13 cellular contexts compared by ENCODE assay signal in the genomic region with DNA sequence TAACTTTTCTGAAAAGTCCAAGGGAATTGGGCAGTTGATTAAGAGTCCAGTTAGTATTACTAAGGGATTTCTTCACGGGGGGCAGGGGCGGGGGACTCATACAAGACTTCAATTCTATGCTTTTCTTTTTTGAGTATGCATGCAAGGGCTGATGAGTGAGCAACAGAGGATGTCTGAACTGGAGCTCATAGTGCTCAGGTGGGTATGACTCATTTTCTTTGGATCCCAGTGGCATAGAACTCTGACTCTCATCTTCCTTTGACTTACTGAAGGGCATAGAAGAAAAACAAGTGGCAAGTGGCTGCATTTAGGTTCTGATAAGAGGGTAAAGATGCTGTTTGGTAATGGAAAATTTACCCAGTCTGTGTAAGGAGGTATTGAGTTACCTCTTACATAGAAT.
A peak's percentile ranks its signal among the peaks of the same experiment; 100 is the strongest.
DNase-seq lines count a peak whose midpoint lies in the region; ATAC-seq and TF ChIP-seq lines count a peak whose summit lies in the region.
"Had no signal": no experiment of that assay in that cellular context is flagged by ENCODE, and none has a peak within 500 bp of the region (broad histone marks: within the 10 kb centered on the region; RNA-seq: fewer than 3 reads in every experiment).

No MANE protein-coding gene starts in this region.

- H3K27ac ChIP-seq in RWPE2 (ENCODE audit: poor library complexity, severe bottlenecking) (no peak overlapping the region), epithelial cell of prostate (no peak overlapping the region), left ventricle myocardium inferior (replicated peaks) (no peak overlapping the region)
- H3K27ac ChIP-seq in CD8-positive, alpha-beta T cell (ENCODE audit: low read depth, low read length) = no peak overlapping the region

- H3K4me3 ChIP-seq in RWPE2 (ENCODE audit: severe bottlenecking) = no peak overlapping the region
- H3K4me3 ChIP-seq in CD8-positive, alpha-beta T cell (ENCODE audit: low read depth, low read length) = no peak overlapping the region
- H3K4me3 ChIP-seq in left ventricle myocardium inferior = no peak overlapping the region

- H3K27ac Mint-ChIP-seq in CD8-positive, alpha-beta T cell = no peak overlapping the region
- H3K27ac Mint-ChIP-seq: B cell, CD14-positive monocyte, HFFc6 had no signal

- no peak for TF ChIP-seq CTCF in RWPE2 (IDR thresholded peaks at IDR 0.05; ENCODE audit: poor library complexity, severe bottlenecking)
- TF ChIP-seq CTCF in CD8-positive, alpha-beta T cell (IDR thresholded peaks at IDR 0.05) = no peak
- no peak for TF ChIP-seq CTCF in left ventricle myocardium inferior (IDR thresholded peaks at IDR 0.05; ENCODE audit: borderline replicate concordance)

- ATAC-seq in RWPE2 (ENCODE audit: low read depth) = peak; percentile 65; the same call in 1 of the 3 replicates
- ATAC-seq in CD8-positive, alpha-beta T cell = no peak

- intact Hi-C loops in CD8-positive, alpha-beta T cell (cut with DNase I, micrococcal nuclease) = no loop called here
- intact Hi-C loops in left ventricle myocardium inferior (cut with micrococcal nuclease) = no loop called here

- no peaks in the 10 kb centered on the region for H3K36me3 ChIP-seq in RWPE2 (ENCODE audit: low read depth)
- no peaks in the 10 kb centered on the region for H3K36me3 ChIP-seq in CD8-positive, alpha-beta T cell (ENCODE audit: insufficient read depth, low read length)
- no peaks in the 10 kb centered on the region for H3K36me3 ChIP-seq in left ventricle myocardium inferior

- H3K4me1 ChIP-seq in RWPE2 (ENCODE audit: insufficient read depth, poor library complexity, severe bottlenecking) (no peaks in the 10 kb centered on the region), left ventricle myocardium inferior (no peaks in the 10 kb centered on the region)
- H3K4me1 ChIP-seq in CD8-positive, alpha-beta T cell (ENCODE audit: insufficient read depth, low read length) = no peaks in the 10 kb centered on the region

- H3K36me3 Mint-ChIP-seq in CD8-positive, alpha-beta T cell = no peaks in the 10 kb centered on the region
- H3K36me3 Mint-ChIP-seq: CD14-positive monocyte had no signal

- H3K4me1 Mint-ChIP-seq in CD8-positive, alpha-beta T cell (ENCODE audit: low read depth) = no peaks in the 10 kb centered on the region
- H3K4me1 Mint-ChIP-seq: B cell, CD14-positive monocyte had no signal

- no peaks in the 10 kb centered on the region for H3K27me3 Mint-ChIP-seq in CD8-positive, alpha-beta T cell (ENCODE audit: low read depth)
- H3K27me3 Mint-ChIP-seq: B cell had no signal

- H3K9me3 Mint-ChIP-seq in CD8-positive, alpha-beta T cell = peaks cover 3% of the 10 kb centered on the region

- H3K27me3 ChIP-seq in RWPE2 (ENCODE audit: insufficient read depth, poor library complexity, severe bottlenecking) (peaks cover 5% of the 10 kb centered on the region), left ventricle myocardium inferior (ENCODE audit: low read depth) (no peaks in the 10 kb centered on the region)
- no peaks in the 10 kb centered on the region for H3K27me3 ChIP-seq in CD8-positive, alpha-beta T cell (ENCODE audit: insufficient read depth, low read length)

- CTCF ChIA-PET in CD8-positive, alpha-beta T cell (lab: Charles Lee) = no interaction called here

- DNase-seq in HPDE6-E6E7 (ENCODE audit: extremely low spot score) (peak; percentile 10), RWPE2 (ENCODE audit: low spot score) (no peak), epithelial cell of prostate (ENCODE audit: low read depth, low spot score) (peak; percentile 5), kidney tubule cell (ENCODE audit: low spot score) (peak; percentile 66), left ventricle myocardium inferior (no peak), NCI-H526 treated with DMSO at 0.1 percent for 48 hours (lab: John Stamatoyannopoulos, UW) (no peak)
- DNase-seq in CD8-positive, alpha-beta T cell = no peak
- no peak for DNase-seq in NK-92 treated with Interleukin-12 subunit alpha and Interleukin-12 subunit beta, amount 100 ng/mL, for 24 hours (lab: John Stamatoyannopoulos, UW)
- DNase-seq: DMS 273 treated with DMSO at 0.1 percent for 48 hours, HCEC 1CT, HFFc6 had no signal

- POLR2A ChIA-PET in CD8-positive, alpha-beta T cell (lab: Charles Lee) = no interaction called here

- H3K9me3 ChIP-seq in RWPE2 (ENCODE audit: severe bottlenecking) (no peaks in the 10 kb centered on the region), left ventricle myocardium inferior (replicated peaks) (peaks cover 3% of the 10 kb centered on the region)
- no peaks in the 10 kb centered on the region for H3K9me3 ChIP-seq in CD8-positive, alpha-beta T cell (ENCODE audit: low read length)

- H3K4me3 Mint-ChIP-seq in CD8-positive, alpha-beta T cell = no peak overlapping the region
- H3K4me3 Mint-ChIP-seq: B cell, CD14-positive monocyte, HFFc6 had no signal

Comparison
In these comparisons a context has a peak if more than half of its experiments do, and no peak if none do; other contexts are left out.
1. DNase-seq: peak in HPDE6-E6E7 (single experiment), epithelial cell of prostate (single experiment) and kidney tubule cell (single experiment); none in RWPE2 (single experiment), CD8-positive, alpha-beta T cell (0 of 7), left ventricle myocardium inferior (single experiment), NK-92 treated with Interleukin-12 subunit alpha and Interleukin-12 subunit beta, amount 100 ng/mL, for 24 hours (single experiment) and NCI-H526 treated with DMSO at 0.1 percent for 48 hours (single experiment).